11 cellular contexts compared by ENCODE assay signal in genomic region chr18:72542993-72543361, GRCh38. TPM values are rescaled to one million over a fixed set of nuclear protein-coding genes. Genes with fewer than 3 reads are reported as not detected.
DNase-seq lines count a peak whose midpoint lies in the region; ATAC-seq and TF ChIP-seq lines count a peak whose summit lies in the region.
"Had no signal": no experiment of that assay in that cellular context is flagged by ENCODE, and none has a peak within 500 bp of the region (broad histone marks: within the 10 kb centered on the region; RNA-seq: fewer than 3 reads in every experiment).

No MANE protein-coding gene starts in this region.

- H3F3A ChIP-seq in MM.1S (ENCODE audit: insufficient read depth, low read length): no peaks in the 10 kb centered on the region; the same call in 1 of the 2 replicates
- no peaks in the 10 kb centered on the region for H3F3A ChIP-seq in neural cell (ENCODE audit: insufficient read depth, low read length, poor library complexity, severe bottlenecking)

- no peak for TF ChIP-seq EP300 in neural cell (conservative IDR thresholded peaks at IDR 0.05; ENCODE audit: poor library complexity, severe bottlenecking)

- H2AFZ ChIP-seq in MM.1S (ENCODE audit: low read length) (peak overlapping the region; percentile 89), neural cell (ENCODE audit: low read depth, low read length) (no peak overlapping the region)

- no peak for TF ChIP-seq RAD21 in neural cell (conservative IDR thresholded peaks at IDR 0.05)

- TF ChIP-seq POLR2A in breast epithelium (IDR thresholded peaks at IDR 0.05): no peak

- H3K79me2 ChIP-seq in MM.1S (ENCODE audit: low read length) (no peaks in the 10 kb centered on the region), neural cell (replicated peaks; ENCODE audit: insufficient read depth, low read length) (no peaks in the 10 kb centered on the region)

- H3K27ac ChIP-seq in MM.1S (ENCODE audit: low read length) (no peak overlapping the region), breast epithelium (no peak overlapping the region), neural cell (ENCODE audit: low read length) (no peak overlapping the region)

- H3K4me3 ChIP-seq in MM.1S (ENCODE audit: low read length): peak overlapping the region; percentile 91
- H3K4me3 ChIP-seq in breast epithelium: peak overlapping the region in 2 of 3 donors; percentile 39 to 61
- H3K4me3 ChIP-seq in neural cell (ENCODE audit: low read length): peak overlapping the region; percentile 73

- no peaks in the 10 kb centered on the region for H4K20me1 ChIP-seq in MM.1S (ENCODE audit: insufficient read depth, low read length)
- H4K20me1 ChIP-seq in neural cell (ENCODE audit: insufficient read depth): no peaks in the 10 kb centered on the region

- H3K9ac ChIP-seq in MM.1S (ENCODE audit: low read length) (peak overlapping the region; percentile 44; the same call in 1 of the 2 replicates), neural cell (ENCODE audit: low read length) (peak overlapping the region; percentile 56)

- TF ChIP-seq CTCF in MM.1S (IDR thresholded peaks at IDR 0.05; ENCODE audit: low read length): no peak
- no peak for TF ChIP-seq CTCF in breast epithelium (IDR thresholded peaks at IDR 0.05)
- no peak for TF ChIP-seq CTCF in neural cell (IDR thresholded peaks at IDR 0.05; ENCODE audit: poor library complexity, severe bottlenecking)

- DNase-seq in DMS79 (lab: John Stamatoyannopoulos, UW): peak; percentile 50
- peak; percentile 48 for DNase-seq in MM.1S
- DNase-seq in breast epithelium (ENCODE audit: low spot score in 2 of 2): no peak
- no peak for DNase-seq in amniotic stem cell (lab: John Stamatoyannopoulos, UW)
- no peak for DNase-seq in NCI-H2171 (lab: John Stamatoyannopoulos, UW)
- DNase-seq in NCI-H187 treated with DMSO at 0.1 percent for 48 hours (lab: John Stamatoyannopoulos, UW): no peak
- DNase-seq: activated CD4-positive, alpha-beta T cell treated with anti-CD3 and anti-CD28 coated beads, Interleukin-2, amount 50 U/mL, for 4 hours; cerebellar nuclear complex had no signal

- H3K36me3 ChIP-seq in MM.1S (replicated peaks; ENCODE audit: insufficient read depth, low read length): no peaks in the 10 kb centered on the region; the same call in 1 of the 2 replicates
- no peaks in the 10 kb centered on the region for H3K36me3 ChIP-seq in breast epithelium
- H3K36me3 ChIP-seq in neural cell (ENCODE audit: insufficient read depth, low read length): no peaks in the 10 kb centered on the region

- peak overlapping the region; percentile 97 for H3K4me2 ChIP-seq in MM.1S (ENCODE audit: low read depth, low read length)
- H3K4me2 ChIP-seq in neural cell (ENCODE audit: low read length): peak overlapping the region; percentile 19

- H3K9me2 ChIP-seq in MM.1S (replicated peaks; ENCODE audit: insufficient read depth, low read length): no peaks in the 10 kb centered on the region
- no peaks in the 10 kb centered on the region for H3K9me2 ChIP-seq in neural cell (ENCODE audit: insufficient read depth, low read length)

- H3K4me1 ChIP-seq in MM.1S (ENCODE audit: low read length): no peaks in the 10 kb centered on the region
- H3K4me1 ChIP-seq in breast epithelium: peaks cover 0 to 11% of the 10 kb centered on the region in 2 donors

- H3K9me3 ChIP-seq in MM.1S (replicated peaks; ENCODE audit: insufficient read depth, low read length) (no peaks in the 10 kb centered on the region), breast epithelium (no peaks in the 10 kb centered on the region), neural cell (ENCODE audit: low read length) (no peaks in the 10 kb centered on the region)

- intact Hi-C loops in breast epithelium (cut with DNase I; ENCODE audit: low total_unique reads): no loop called here

- ATAC-seq in GM19023 (IDR thresholded peaks at IDR 0.05; ENCODE audit: unreplicated experiment): no peak

- H3K27me3 ChIP-seq in MM.1S (replicated peaks; ENCODE audit: insufficient read depth, low read length): no peaks in the 10 kb centered on the region
- peaks cover 6 to 59% of the 10 kb centered on the region in 2 donors for H3K27me3 ChIP-seq in breast epithelium
- H3K27me3 ChIP-seq in neural cell (ENCODE audit: insufficient read depth, low read depth, low read length): peaks cover 21% of the 10 kb centered on the region

TF ChIP-seq in neural cell, 6 proteins besides CTCF, POLR2A, EP300 and RAD21:
- TF ChIP-seq POLR2AphosphoS5 (IDR thresholded peaks at IDR 0.05) (no peak), SMC3 (conservative IDR thresholded peaks at IDR 0.05; ENCODE audit: poor library complexity) (no peak), TAF1 (IDR thresholded peaks at IDR 0.05; ENCODE audit: low read depth) (no peak), MXI1 (conservative IDR thresholded peaks at IDR 0.05; ENCODE audit: poor library complexity, severe bottlenecking) (no peak), REST (IDR thresholded peaks at IDR 0.05; ENCODE audit: borderline replicate concordance) (no peak), EZH2 (IDR thresholded peaks at IDR 0.05; ENCODE audit: borderline replicate concordance, insufficient read depth, low read length, poor library complexity, severe bottlenecking) (no peak)

RNA-seq across cellular contexts. Expression of gene CBLN2, which starts 1.2 kb away (rescaled TPM):
- total RNA-seq in breast epithelium: under 1 TPM in 1 of 3 donors, not detected in 2; 0.15 TPM
- polyA plus RNA-seq in neural cell: 28.3 and 40.1 TPM in 2 replicates
- polyA minus RNA-seq in neural cell: 26.0 and 30.9 TPM in 2 replicates
- total RNA-seq: posterior vena cava had no signal

Comparison
In these comparisons a context has a peak if more than half of its experiments do, and no peak if none do; other contexts are left out.
1. DNase-seq: peak in DMS79 (single experiment) and MM.1S (single experiment); none in breast epithelium (0 of 2), amniotic stem cell (single experiment), NCI-H2171 (single experiment) and NCI-H187 treated with DMSO at 0.1 percent for 48 hours (single experiment).
2. Peak in every context shown above with its lines, with median percentiles within 50 percentile points of each other: H3K4me3 ChIP-seq.